8 cellular contexts compared by ENCODE assay signal in genomic region chr12:15322164-15323054, GRCh38. TPM values are rescaled to one million over a fixed set of nuclear protein-coding genes. Genes with fewer than 3 reads are reported as not detected.
DNase-seq lines count a peak whose midpoint lies in the region; ATAC-seq and TF ChIP-seq lines count a peak whose summit lies in the region.

Gene PTPRO, plus strand, starts transcription at chr12:15322508.

- H3K27ac ChIP-seq in angular gyrus (ENCODE audit: low read depth, low read length), result peak within 1 kb of the TSS; percentile 63

- CTCF ChIA-PET in AG04449 (lab: Yijun Ruan, JAX), result no interaction called here

- no peak for TF ChIP-seq CTCF in AG04449 (IDR thresholded peaks at IDR 0.05; ENCODE audit: insufficient read depth, low read length, missing control alignments)

- DNase-seq in AG04449 (ENCODE audit: low read depth, low spot score) (no peak), HT-29 (ENCODE audit: low spot score) (no peak), islet precursor cell (peak; percentile 78), superior temporal gyrus (ENCODE audit: extremely low spot score) (peak; percentile 24), NOMO-1 (lab: John Stamatoyannopoulos, UW; ENCODE audit: unreplicated experiment in 2 of 2) (no peak)

- peak within 1 kb of the TSS; percentile 32 for H3K4me3 ChIP-seq in AG04449 (ENCODE audit: low read depth, low read length)

- POLR2A ChIA-PET in AG04449 (lab: Yijun Ruan, JAX), result no interaction called here

- no peak for ATAC-seq in GM21576 (IDR thresholded peaks at IDR 0.05; ENCODE audit: unreplicated experiment)
- ATAC-seq in GM19035 (IDR thresholded peaks at IDR 0.05; ENCODE audit: unreplicated experiment), result no peak

RNA-seq across cellular contexts. Expression of gene PTPRO, which starts in this region (rescaled TPM):
- total RNA-seq in HT-29 (2014; rRNA removed; shearing (Covaris generic)), result 12.3 and 14.3 TPM in 2 replicates

Comparison
In these comparisons a context has a peak if more than half of its experiments do, and no peak if none do; other contexts are left out.
1. DNase-seq: peak in islet precursor cell (single experiment) and superior temporal gyrus (single experiment); none in AG04449 (single experiment), HT-29 (single experiment) and NOMO-1 (0 of 2).